ENCODE assay signal across 9 cellular contexts in genomic region chr1:209354840-209355165, GRCh38.
A peak's percentile ranks its signal among the peaks of the same experiment; 100 is the strongest.
DNase-seq lines count a peak whose midpoint lies in the region; ATAC-seq and TF ChIP-seq lines count a peak whose summit lies in the region.
"Had no signal": no experiment of that assay in that cellular context is flagged by ENCODE, and none has a peak within 500 bp of the region (broad histone marks: within the 10 kb centered on the region; RNA-seq: fewer than 3 reads in every experiment).

No MANE protein-coding gene starts in this region.

- in situ Hi-C loops in mammary epithelial cell (cut with MboI; ENCODE audit: low sequenced_read_pairs in 2 of 2): loop anchor here in 1 of 2 donors (10.0 kb wide), 2 partner anchors 140 to 150 kb away; no protein-coding TSS in a partner anchor

- H3K9me3 ChIP-seq in SK-N-SH: no peaks in the 10 kb centered on the region
- H3K9me3 ChIP-seq in mammary epithelial cell (replicated peaks; ENCODE audit: insufficient read depth, low read length): no peaks in the 10 kb centered on the region

- peak overlapping the region; percentile 78 for H3K18ac ChIP-seq in mesendoderm (ENCODE audit: low read length)

- H3K9me2 ChIP-seq in SK-N-SH: no peaks in the 10 kb centered on the region

- dilution Hi-C loops in mammary epithelial cell (cut with HindIII; ENCODE audit: low sequenced_read_pairs): loop anchor here (5.0 kb wide), 2 partner anchors 82 to 108 kb away; no protein-coding TSS in a partner anchor

- H3K9ac ChIP-seq in SK-N-SH (no peak overlapping the region), mammary epithelial cell (ENCODE audit: insufficient read depth, low read length) (peak overlapping the region; percentile 46), mesendoderm (ENCODE audit: low read length) (peak overlapping the region; percentile 4)
- H3K9ac ChIP-seq: GM23248 had no signal

- peaks cover 42% of the 10 kb centered on the region for H3K4me1 Mint-ChIP-seq in type B pancreatic cell (ENCODE audit: unreplicated experiment)

- no peaks in the 10 kb centered on the region for H4K20me1 ChIP-seq in SK-N-SH (ENCODE audit: insufficient read depth)
- no peaks in the 10 kb centered on the region for H4K20me1 ChIP-seq in mammary epithelial cell (ENCODE audit: insufficient read depth, low read length)

- no peak for TF ChIP-seq CTCF in SK-N-SH (IDR thresholded peaks at IDR 0.05)
- TF ChIP-seq CTCF in mammary epithelial cell (conservative IDR thresholded peaks at IDR 0.05 in 1 of 2, IDR thresholded peaks at IDR 0.05 in 1 of 2; ENCODE audit: extremely low read depth in 1 of 2, insufficient read depth in 1 of 2, low read depth in 1 of 2, low read length in 2 of 2): no peak
- no peak for TF ChIP-seq CTCF in type B pancreatic cell (conservative IDR thresholded peaks at IDR 0.05)

- H2AK5ac ChIP-seq in mesendoderm (ENCODE audit: low read length): no peak overlapping the region

- peaks cover 6% of the 10 kb centered on the region for H3K9me3 Mint-ChIP-seq in type B pancreatic cell

- H3K4me2 ChIP-seq in SK-N-SH: no peak overlapping the region
- H3K4me2 ChIP-seq in mammary epithelial cell (ENCODE audit: insufficient read depth, low read depth, low read length): peak overlapping the region; percentile 34
- H3K4me2 ChIP-seq in mesendoderm (ENCODE audit: low read length): no peak overlapping the region

- H3K4me3 ChIP-seq in SK-N-SH (ENCODE audit: low read depth in 2 of 2, low read length in 1 of 2): no peak overlapping the region
- no peak overlapping the region for H3K4me3 ChIP-seq in mammary epithelial cell (replicated peaks in 1 of 3; ENCODE audit: insufficient read depth in 1 of 3, low read depth in 2 of 3, low read length in 3 of 3)
- no peak overlapping the region for H3K4me3 ChIP-seq in mesendoderm (ENCODE audit: low read length)
- H3K4me3 ChIP-seq: GM23248 had no signal

- peak overlapping the region; percentile 93 for H2BK120ac ChIP-seq in mesendoderm (ENCODE audit: low read depth, low read length)

- no peaks in the 10 kb centered on the region for H3K36me3 Mint-ChIP-seq in type B pancreatic cell

- no peaks in the 10 kb centered on the region for H3K27me3 Mint-ChIP-seq in type B pancreatic cell

- CTCF ChIA-PET in SK-N-SH (lab: Yijun Ruan, JAX): interaction anchor here (0.6 to 9.2 kb wide), 53 partner anchors 8 to 1342 kb away, joined by 3 to 133 read pairs (median 5); partner anchors contain the start of gene PLXNA2
- CTCF ChIA-PET in mammary epithelial cell (lab: Charles Lee; ENCODE audit: low non-redundant PET): interaction anchor here (0.6 to 1.0 kb wide), 4 partner anchors 29 to 977 kb away, joined by 3 to 8 read pairs (median 6); no protein-coding TSS in a partner anchor

- H3K36me3 ChIP-seq in SK-N-SH (replicated peaks in 1 of 2; ENCODE audit: control insufficient read depth in 1 of 2, insufficient read depth in 2 of 2, low read length in 1 of 2): no peaks in the 10 kb centered on the region
- no peaks in the 10 kb centered on the region for H3K36me3 ChIP-seq in mammary epithelial cell (ENCODE audit: insufficient read depth, low read length)
- H3K36me3 ChIP-seq in mesendoderm (ENCODE audit: control insufficient read depth, insufficient read depth, low read length): no peaks in the 10 kb centered on the region

- intact Hi-C loops in mammary epithelial cell (cut with micrococcal nuclease): loop anchor here (1.0 to 10.0 kb wide), 16 partner anchors 14 to 1110 kb away; partner anchors contain the start of gene PLXNA2

- TF ChIP-seq RAD21 in SK-N-SH (IDR thresholded peaks at IDR 0.05; ENCODE audit: low read length): no peak

- no peaks in the 10 kb centered on the region for H3K79me1 ChIP-seq in mesendoderm (ENCODE audit: low read length)

- BruUV-seq in mammary epithelial cell (replicated peaks; lab: Mats Ljungman, UMichigan): TSS peak; percentile 86

- H2AFZ ChIP-seq in SK-N-SH (ENCODE audit: low read depth) (peak overlapping the region; percentile 73; the same call in 1 of the 2 replicates), mammary epithelial cell (ENCODE audit: low read depth, low read length) (peak overlapping the region; percentile 60)

- H3K27me3 ChIP-seq in SK-N-SH (ENCODE audit: insufficient read depth) (no peaks in the 10 kb centered on the region), mammary epithelial cell (ENCODE audit: insufficient read depth, low read length) (no peaks in the 10 kb centered on the region), mesendoderm (ENCODE audit: insufficient read depth, low read length, poor library complexity) (no peaks in the 10 kb centered on the region)

- H3K79me2 ChIP-seq in SK-N-SH (ENCODE audit: insufficient read depth) (no peaks in the 10 kb centered on the region), mammary epithelial cell (ENCODE audit: insufficient read depth, low read length) (no peaks in the 10 kb centered on the region), mesendoderm (ENCODE audit: control insufficient read depth, insufficient read depth, low read length) (no peaks in the 10 kb centered on the region)

- POLR2A ChIA-PET in SK-N-SH (lab: Yijun Ruan, JAX): no interaction called here

- peaks cover 3% of the 10 kb centered on the region for H3F3A ChIP-seq in SK-N-SH (replicated peaks; ENCODE audit: insufficient read depth)

- peak overlapping the region; percentile 54 for H3K56ac ChIP-seq in mesendoderm (ENCODE audit: low read length)

- no peak for DNase-seq in SK-N-SH
- DNase-seq in mammary epithelial cell: no peak
- DNase-seq in mesendoderm: no peak
- no peak for DNase-seq in type B pancreatic cell (ENCODE audit: extremely low spot score, unreplicated experiment)
- no peak for DNase-seq in effector CD8-positive, alpha-beta T cell (lab: John Stamatoyannopoulos, UW)

- peak overlapping the region; percentile 75 for H3K4ac ChIP-seq in mesendoderm (ENCODE audit: low read depth, low read length)

- 86% methylated on average over 4 of the region's 4 CpGs for WGBS in SK-N-SH (ENCODE audit: low lambda C conversion rate)
- WGBS in mammary epithelial cell (ENCODE audit: low coverage, missing lambda C conversion rate): 25% methylated on average over 4 of the region's 4 CpGs
- WGBS in mesendoderm (ENCODE audit: extremely low coverage, insufficient coverage, low lambda C conversion rate): no CpG with 5 or more reads among the region's 4 CpGs

- TF ChIP-seq EP300 in SK-N-SH (IDR thresholded peaks at IDR 0.05; ENCODE audit: borderline replicate concordance in 1 of 2, low read depth in 1 of 2, low read length in 1 of 2): no peak

- no peak overlapping the region for H2BK5ac ChIP-seq in mesendoderm (ENCODE audit: low read length)

- H3K4me1 ChIP-seq in SK-N-SH (ENCODE audit: control insufficient read depth in 1 of 2, insufficient read depth in 2 of 2, low read depth in 1 of 2, low read length in 1 of 2) (peaks cover 0 to 33% of the 10 kb centered on the region in 2 experiments; a peak in 2 of 4 replicates), mammary epithelial cell (ENCODE audit: insufficient read depth, low read length) (peaks cover 35% of the 10 kb centered on the region), mesendoderm (ENCODE audit: control insufficient read depth, low read depth, low read length) (peaks cover 6% of the 10 kb centered on the region)

- ATAC-seq in SK-N-SH treated with all-trans-retinoic acid at 6 μM for 48 hours (no peak), GM21360 (IDR thresholded peaks at IDR 0.05; ENCODE audit: unreplicated experiment) (no peak), GM19324 (IDR thresholded peaks at IDR 0.05; ENCODE audit: low FRiP score, unreplicated experiment) (no peak)

- H2BK15ac ChIP-seq in mesendoderm (replicated peaks; ENCODE audit: low read depth): peak overlapping the region; percentile 41

- no peak overlapping the region for H4K8ac ChIP-seq in mesendoderm (ENCODE audit: low read depth, low read length)

- H3K4me3 Mint-ChIP-seq in type B pancreatic cell: no peak overlapping the region

- peak overlapping the region; percentile 19 for H3K27ac Mint-ChIP-seq in type B pancreatic cell

- H3K27ac ChIP-seq in SK-N-SH (ENCODE audit: low read depth in 2 of 2, low read length in 1 of 2) (peak overlapping the region in 1 of 2 experiments; percentile 25; a peak in 1 of 4 replicates), mammary epithelial cell (ENCODE audit: insufficient read depth, low read depth, low read length) (peak overlapping the region; percentile 80), mesendoderm (ENCODE audit: low read depth, low read length) (no peak overlapping the region)
- H3K27ac ChIP-seq: GM23248 had no signal

- no peak overlapping the region for H4K5ac ChIP-seq in mesendoderm (ENCODE audit: low read length)

- no peak overlapping the region for H3K23ac ChIP-seq in mesendoderm (ENCODE audit: low read length)

TF ChIP-seq in SK-N-SH, 30 proteins besides CTCF, POLR2A, EP300 and RAD21:
- TF ChIP-seq POLR2AphosphoS5 (IDR thresholded peaks at IDR 0.05; ENCODE audit: low read depth, low read length) (no peak), RFX5 (IDR thresholded peaks at IDR 0.05; ENCODE audit: low read length) (no peak), ELF1 (IDR thresholded peaks at IDR 0.05) (no peak), SIN3A (IDR thresholded peaks at IDR 0.05; ENCODE audit: borderline replicate concordance, low read depth, low read length) (no peak), MXI1 (IDR thresholded peaks at IDR 0.05; ENCODE audit: low read depth, low read length) (no peak), USF2 (IDR thresholded peaks at IDR 0.05; ENCODE audit: borderline replicate concordance, low read depth, low read length) (no peak)

TF ChIP-seq in SK-N-SH treated with all-trans-retinoic acid at 6 μM for 48 hours, 23 proteins besides CTCF, POLR2A, EP300 and RAD21:
- TF ChIP-seq ZFP3 (CRISPR knock-in tag; IDR thresholded peaks at IDR 0.05) (no peak), ZNF565 (CRISPR knock-in tag; conservative IDR thresholded peaks at IDR 0.05; ENCODE audit: low read depth) (no peak), PPARA (CRISPR knock-in tag; IDR thresholded peaks at IDR 0.05; ENCODE audit: borderline replicate concordance) (no peak)
